20 cellular contexts compared by ENCODE assay signal in the genomic region with DNA sequence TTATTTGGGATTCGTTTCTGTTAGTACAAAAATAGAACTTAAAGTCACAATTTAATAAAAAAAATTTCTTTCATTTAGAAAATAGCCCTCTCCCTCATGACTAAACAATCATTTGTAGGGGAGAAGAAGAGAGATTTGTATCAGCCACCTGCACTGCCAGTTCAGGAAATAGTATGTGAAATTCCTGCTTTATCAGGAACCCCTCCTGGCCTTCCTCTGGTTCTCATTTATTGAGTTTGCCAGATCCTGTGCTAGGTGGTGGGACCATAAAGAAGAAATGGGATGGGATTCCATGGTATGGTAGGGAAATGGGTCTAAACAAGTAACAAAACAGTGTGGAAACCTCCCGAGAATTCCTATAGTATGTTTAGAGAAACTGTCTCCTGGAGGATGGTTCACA.
"Had no signal": no experiment of that assay in that cellular context is flagged by ENCODE, and none has a peak within 500 bp of the region (broad histone marks: within the 10 kb centered on the region; RNA-seq: fewer than 3 reads in every experiment).

No MANE protein-coding gene starts in this region.

- H3K9me3 Mint-ChIP-seq: effector memory CD8-positive, alpha-beta T cell; naive thymus-derived CD4-positive, alpha-beta T cell; neural crest cell; stimulated activated effector memory CD8-positive, alpha-beta T cell treated with anti-CD3 and anti-CD28 coated beads, Interleukin-12 subunit alpha, Interleukin-12 subunit beta, amount 100 ng/mL, for 72 hours; stimulated activated naive CD8-positive, alpha-beta T cell treated with anti-CD3 and anti-CD28 coated beads, Interleukin-15, Interleukin-2, amounts not matched to agents 100 ng/mL and 50 ng/mL, for 24 hours had no signal

- H3K36me3 ChIP-seq: ovary, tibial nerve, upper lobe of right lung had no signal

- H3K27me3 Mint-ChIP-seq: stimulated activated naive CD8-positive, alpha-beta T cell treated with anti-CD3 and anti-CD28 coated beads, Interleukin-15, Interleukin-2, amounts not matched to agents 100 ng/mL and 50 ng/mL, for 24 hours had no signal

- H3K27ac Mint-ChIP-seq: effector memory CD8-positive, alpha-beta T cell; naive thymus-derived CD4-positive, alpha-beta T cell; stimulated activated effector memory CD8-positive, alpha-beta T cell treated with anti-CD3 and anti-CD28 coated beads, Interleukin-12 subunit alpha, Interleukin-12 subunit beta, amount 100 ng/mL, for 72 hours; stimulated activated naive CD8-positive, alpha-beta T cell treated with anti-CD3 and anti-CD28 coated beads, Interleukin-15, Interleukin-2, amounts not matched to agents 100 ng/mL and 50 ng/mL, for 24 hours had no signal

- H3K4me3 ChIP-seq: coronary artery, ovary, smooth muscle cell, tibial nerve, upper lobe of right lung had no signal

- H3K4me1 ChIP-seq: upper lobe of right lung had no signal

- ATAC-seq: effector memory CD8-positive, alpha-beta T cell; left lobe of liver; naive thymus-derived CD4-positive, alpha-beta T cell; right cardiac atrium; stimulated activated effector memory CD8-positive, alpha-beta T cell treated with anti-CD3 and anti-CD28 coated beads, Interleukin-12 subunit alpha, Interleukin-12 subunit beta, amount 100 ng/mL, for 72 hours; upper lobe of right lung had no signal

- DNase-seq: central memory CD4-positive, alpha-beta T cell; effector memory CD8-positive, alpha-beta T cell; erythroblast; foreskin melanocyte; head of caudate nucleus; hippocampal formation; naive thymus-derived CD4-positive, alpha-beta T cell; nucleus accumbens; ovary; right cardiac atrium; stimulated activated CD4-positive, alpha-beta T cell treated with anti-CD3 and anti-CD28 coated beads, Interleukin-4, amount 100 ng/mL, for 1 hour; stimulated activated CD8-positive, alpha-beta memory T cell treated with anti-CD3 and anti-CD28 coated beads, Interleukin-4, amount 100 ng/mL, for 48 hours; upper lobe of right lung had no signal

- H3K36me3 Mint-ChIP-seq: naive thymus-derived CD4-positive, alpha-beta T cell; stimulated activated effector memory CD8-positive, alpha-beta T cell treated with anti-CD3 and anti-CD28 coated beads, Interleukin-12 subunit alpha, Interleukin-12 subunit beta, amount 100 ng/mL, for 72 hours had no signal

- H3K27me3 ChIP-seq: ovary, tibial nerve, upper lobe of right lung had no signal

- H3K4me2 ChIP-seq: smooth muscle cell had no signal

- H3K27ac ChIP-seq: coronary artery, ovary, tibial nerve, upper lobe of right lung had no signal

- H3K9me3 ChIP-seq: ovary, tibial nerve, upper lobe of right lung had no signal

- H3K4me1 Mint-ChIP-seq: naive thymus-derived CD4-positive, alpha-beta T cell; stimulated activated effector memory CD8-positive, alpha-beta T cell treated with anti-CD3 and anti-CD28 coated beads, Interleukin-12 subunit alpha, Interleukin-12 subunit beta, amount 100 ng/mL, for 72 hours had no signal

- H3K4me3 Mint-ChIP-seq: effector memory CD8-positive, alpha-beta T cell; naive thymus-derived CD4-positive, alpha-beta T cell; neural crest cell; stimulated activated effector memory CD8-positive, alpha-beta T cell treated with anti-CD3 and anti-CD28 coated beads, Interleukin-12 subunit alpha, Interleukin-12 subunit beta, amount 100 ng/mL, for 72 hours; stimulated activated naive CD8-positive, alpha-beta T cell treated with anti-CD3 and anti-CD28 coated beads, Interleukin-15, Interleukin-2, amounts not matched to agents 100 ng/mL and 50 ng/mL, for 24 hours had no signal
